25 cellular contexts compared by ENCODE assay signal in genomic region chr3:194355379-194355778, GRCh38. TPM values are rescaled to one million over a fixed set of nuclear protein-coding genes. Genes with fewer than 3 reads are reported as not detected.
DNase-seq lines count a peak whose midpoint lies in the region; ATAC-seq and TF ChIP-seq lines count a peak whose summit lies in the region.
"Had no signal": no experiment of that assay in that cellular context is flagged by ENCODE, and none has a peak within 500 bp of the region (broad histone marks: within the 10 kb centered on the region; RNA-seq: fewer than 3 reads in every experiment).

No MANE protein-coding gene starts in this region.

- TF ChIP-seq CTCF in fibroblast of villous mesenchyme (IDR thresholded peaks at IDR 0.05; ENCODE audit: insufficient read depth, low read depth, low read length): no peak
- no peak for TF ChIP-seq CTCF in ovary (IDR thresholded peaks at IDR 0.05)
- no peak for TF ChIP-seq CTCF in brain microvascular endothelial cell (IDR thresholded peaks at IDR 0.05; ENCODE audit: low read depth, low read length, missing control alignments)

- H3K36me3 ChIP-seq in BLaER1 treated with 17β-estradiol and CSF1 and Interleukin-3, amounts not matched to agents 10 nM and 100 nM: peaks cover 0 to 18% (median 0%) of the 10 kb centered on the region in 11 experiments; a peak in 6 of 22 replicates
- H3K36me3 ChIP-seq in ovary (no peaks in the 10 kb centered on the region), brain microvascular endothelial cell (replicated peaks) (no peaks in the 10 kb centered on the region)
- H3K36me3 ChIP-seq: BE2C had no signal

- H3K27me3 ChIP-seq in BLaER1 treated with 17β-estradiol and CSF1 and Interleukin-3, amounts not matched to agents 10 nM and 100 nM: no peaks in the 10 kb centered on the region
- H3K27me3 ChIP-seq in ovary: no peaks in the 10 kb centered on the region
- H3K27me3 ChIP-seq in brain microvascular endothelial cell (replicated peaks): peaks cover 7% of the 10 kb centered on the region
- H3K27me3 ChIP-seq: BE2C had no signal

- no peak for TF ChIP-seq EP300 in ovary (IDR thresholded peaks at IDR 0.05)

- ATAC-seq in GM19324 (IDR thresholded peaks at IDR 0.05; ENCODE audit: low FRiP score, unreplicated experiment) (no peak), HG03039 (IDR thresholded peaks at IDR 0.05; ENCODE audit: unreplicated experiment) (no peak)
- ATAC-seq: CD8-positive, alpha-beta T cell; GM12878 had no signal

- no peaks in the 10 kb centered on the region for H4K20me1 ChIP-seq in BLaER1 treated with 17β-estradiol and CSF1 and Interleukin-3, amounts not matched to agents 10 nM and 100 nM

- no peak for TF ChIP-seq POLR2A in ovary (IDR thresholded peaks at IDR 0.05)

- 8 to 20% (median 19%) methylated on average over 7 of the region's 7 CpGs for WGBS in ovary, 3 donors

- H3K4me3 ChIP-seq in BLaER1 treated with 17β-estradiol and CSF1 and Interleukin-3, amounts not matched to agents 10 nM and 100 nM: no peak overlapping the region
- H3K4me3 ChIP-seq in fibroblast of villous mesenchyme (ENCODE audit: low read depth, low read length) (no peak overlapping the region), ovary (no peak overlapping the region), brain microvascular endothelial cell (ENCODE audit: low read depth, low read length) (no peak overlapping the region)
- H3K4me3 ChIP-seq: GM12878 had no signal

- DNase-seq in UCSD-AML1 (lab: John Stamatoyannopoulos, UW; ENCODE audit: unreplicated experiment): peak; percentile 37
- peak; percentile 44 for DNase-seq in fibroblast of villous mesenchyme (ENCODE audit: low read depth)
- DNase-seq in ovary: peak; percentile 62 to 84 (median 70)
- DNase-seq in ecto neural progenitor cell (ENCODE audit: low spot score): no peak
- DNase-seq in brain microvascular endothelial cell: no peak
- DNase-seq: 8988T; ACHN; BE2C; C1 segment of cervical spinal cord; Caco-2; Calu3; CD4-positive, CD25-positive, alpha-beta regulatory T cell; CD8-positive, alpha-beta T cell; DMS79 treated with DMSO at 0.1 percent for 48 hours; EL; GDM1 had no signal

- H3K9me3 ChIP-seq in BLaER1 treated with 17β-estradiol and CSF1 and Interleukin-3, amounts not matched to agents 10 nM and 100 nM (replicated peaks in 1 of 11): peaks cover 0 to 16% (median 6%) of the 10 kb centered on the region in 11 experiments; a peak in 10 of 22 replicates
- H3K9me3 ChIP-seq in ovary: no peaks in the 10 kb centered on the region
- H3K9me3 ChIP-seq: BE2C, Caco-2 had no signal

- in situ Hi-C loops in brain microvascular endothelial cell (cut with HindIII; ENCODE audit: low pct_ligation_motif_present, low sequenced_read_pairs): no loop called here

- no peak overlapping the region for H3K9ac ChIP-seq in BLaER1 treated with 17β-estradiol and CSF1 and Interleukin-3, amounts not matched to agents 10 nM and 100 nM

- H3K4me1 ChIP-seq in BLaER1 treated with 17β-estradiol and CSF1 and Interleukin-3, amounts not matched to agents 10 nM and 100 nM: peaks cover 25 to 95% (median 72%) of the 10 kb centered on the region in 10 experiments
- peaks cover 12% of the 10 kb centered on the region for H3K4me1 ChIP-seq in ovary (ENCODE audit: insufficient read depth)
- H3K4me1 ChIP-seq: BE2C, Caco-2 had no signal

- peak overlapping the region; percentile 11 to 90 (median 74) for H3K4me2 ChIP-seq in BLaER1 treated with 17β-estradiol and CSF1 and Interleukin-3, amounts not matched to agents 10 nM and 100 nM

- peak overlapping the region in 4 of 11 experiments; percentile 4 to 67 (median 48); a peak in 5 of 22 replicates for H3K27ac ChIP-seq in BLaER1 treated with 17β-estradiol and CSF1 and Interleukin-3, amounts not matched to agents 10 nM and 100 nM
- H3K27ac ChIP-seq in ovary: peak overlapping the region in 1 of 2 donors; percentile 45
- H3K27ac ChIP-seq in brain microvascular endothelial cell: no peak overlapping the region

- intact Hi-C loops in ovary (cut with DNase I): no loop called here

RNA-seq across cellular contexts. Expression of gene CPN2, which starts 4.3 kb away (rescaled TPM):
- total RNA-seq in fibroblast of villous mesenchyme (not detected in 2 replicates), ovary (under 1 TPM in 1 of 7 donors, not detected in 6; 0.18 TPM)
- polyA plus RNA-seq in ovary: 1 to 10 TPM in 1 of 2 donors, not detected in 1; 1.6 TPM
- total RNA-seq: A673; Caco-2; Calu3; CD4-positive, CD25-positive, alpha-beta regulatory T cell; CD8-positive, alpha-beta T cell; Daoy; G401; GM12878 had no signal
- polyA plus RNA-seq: AG04450; CD14-positive monocyte; CD4-positive, CD25-positive, alpha-beta regulatory T cell; GM12878 had no signal

RNA-seq across cellular contexts. Expression of gene LRRC15, which starts 14.2 kb away (rescaled TPM):
- total RNA-seq in fibroblast of villous mesenchyme (0.43 and 3.9 TPM in 2 replicates), ovary (under 1 TPM in 6 of 7 donors, not detected in 1; 0.05 to 0.45 (median 0.19) TPM)
- 1 to 10 TPM in 1 of 2 donors, under 1 TPM in 1; 0.10 to 2.5 TPM for polyA plus RNA-seq in ovary
- total RNA-seq: A673; Calu3; CD4-positive, CD25-positive, alpha-beta regulatory T cell; CD8-positive, alpha-beta T cell; GM12878 had no signal
- polyA plus RNA-seq: CD14-positive monocyte; CD4-positive, CD25-positive, alpha-beta regulatory T cell; GM12878 had no signal

RNA-seq across cellular contexts. Expression of gene GP5, which starts 43.7 kb away (rescaled TPM):
- total RNA-seq in fibroblast of villous mesenchyme: 0.32 TPM in 1 of 2 replicates, not detected in the other
- 1 to 10 TPM in 1 of 7 donors, under 1 TPM in 5, not detected in 1; 0.13 to 1.1 (median 0.41) TPM for total RNA-seq in ovary
- polyA plus RNA-seq in ovary: under 1 TPM; 0.25 to 0.46 TPM
- total RNA-seq: Daoy, G401, GM12878 had no signal
- polyA plus RNA-seq: GM12878 had no signal

Comparison
In these comparisons a context has a peak if more than half of its experiments do, and no peak if none do; other contexts are left out.
1. DNase-seq: peak in UCSD-AML1 (single experiment), fibroblast of villous mesenchyme (single experiment) and ovary (5 of 5); none in ecto neural progenitor cell (single experiment) and brain microvascular endothelial cell (single experiment).